9 cellular contexts compared by ENCODE assay signal in genomic region chr2:73830871-73831401, GRCh38. TPM values are rescaled to one million over a fixed set of nuclear protein-coding genes. Genes with fewer than 3 reads are reported as not detected.
A peak's percentile ranks its signal among the peaks of the same experiment; 100 is the strongest.
DNase-seq lines count a peak whose midpoint lies in the region; ATAC-seq and TF ChIP-seq lines count a peak whose summit lies in the region.
"Had no signal": no experiment of that assay in that cellular context is flagged by ENCODE, and none has a peak within 500 bp of the region (broad histone marks: within the 10 kb centered on the region; RNA-seq: fewer than 3 reads in every experiment).

No MANE protein-coding gene starts in this region.

- H3K36me3 Mint-ChIP-seq in activated naive CD4-positive, alpha-beta T cell treated with anti-CD3 and anti-CD28 coated beads, Interleukin-2, amount 10 ng/mL, durations not matched to agents 7 days and 5 days: peaks cover 42% of the 10 kb centered on the region
- peaks cover 16% of the 10 kb centered on the region for H3K36me3 Mint-ChIP-seq in type B pancreatic cell

- H3K4me3 Mint-ChIP-seq in activated naive CD4-positive, alpha-beta T cell treated with anti-CD3 and anti-CD28 coated beads, Interleukin-2, amount 10 ng/mL, durations not matched to agents 7 days and 5 days: peak overlapping the region; percentile 8
- H3K4me3 Mint-ChIP-seq in type B pancreatic cell: peak overlapping the region; percentile 98

- H3K9me3 Mint-ChIP-seq in activated naive CD4-positive, alpha-beta T cell treated with anti-CD3 and anti-CD28 coated beads, Interleukin-2, amount 10 ng/mL, durations not matched to agents 7 days and 5 days: peaks cover 6% of the 10 kb centered on the region
- peaks cover 5% of the 10 kb centered on the region for H3K9me3 Mint-ChIP-seq in type B pancreatic cell

- peak overlapping the region; percentile 60 for H3K27ac Mint-ChIP-seq in activated naive CD4-positive, alpha-beta T cell treated with anti-CD3 and anti-CD28 coated beads, Interleukin-2, amount 10 ng/mL, durations not matched to agents 7 days and 5 days
- peak overlapping the region; percentile 68 for H3K27ac Mint-ChIP-seq in type B pancreatic cell

- peak; percentile 13 for DNase-seq in stimulated activated CD8-positive, alpha-beta memory T cell treated with anti-CD3 and anti-CD28 coated beads, Interleukin-12 subunit alpha, Interleukin-12 subunit beta, amount 100 ng/mL, for 4 hours (ENCODE audit: low read depth)
- DNase-seq in stimulated activated CD8-positive, alpha-beta memory T cell treated with anti-CD3 and anti-CD28 coated beads, Interleukin-4, amount 100 ng/mL, for 48 hours: no peak
- no peak for DNase-seq in activated naive CD4-positive, alpha-beta T cell treated with anti-CD3 and anti-CD28 coated beads, Interleukin-2, amount 10 ng/mL, durations not matched to agents 7 days and 5 days
- DNase-seq in kidney epithelial cell (ENCODE audit: low read depth) (peak; percentile 81), type B pancreatic cell (ENCODE audit: extremely low spot score, unreplicated experiment) (no peak), NAMALWA (ENCODE audit: low spot score) (no peak)

- H3K27me3 Mint-ChIP-seq in activated naive CD4-positive, alpha-beta T cell treated with anti-CD3 and anti-CD28 coated beads, Interleukin-2, amount 10 ng/mL, durations not matched to agents 7 days and 5 days: no peaks in the 10 kb centered on the region
- peaks cover 13% of the 10 kb centered on the region for H3K27me3 Mint-ChIP-seq in type B pancreatic cell

- H3K36me3 ChIP-seq in kidney epithelial cell (ENCODE audit: control insufficient read depth, insufficient read depth, low read length): peaks cover 2% of the 10 kb centered on the region

- CTCF ChIA-PET in activated naive CD4-positive, alpha-beta T cell treated with anti-CD3 and anti-CD28 coated beads, Interleukin-2, amount 10 ng/mL, durations not matched to agents 7 days and 5 days (lab: Charles Lee): interaction anchor here (1.4 kb wide), 1 partner anchor 14 kb away, joined by 3 read pairs; no protein-coding TSS in a partner anchor

- no peaks in the 10 kb centered on the region for H3K27me3 ChIP-seq in kidney epithelial cell (ENCODE audit: control insufficient read depth, insufficient read depth, low read length)

- TF ChIP-seq CTCF in kidney epithelial cell (IDR thresholded peaks at IDR 0.05; ENCODE audit: insufficient read depth, low read length, poor library complexity, severe bottlenecking) (no peak), type B pancreatic cell (conservative IDR thresholded peaks at IDR 0.05) (no peak)

- ATAC-seq in GM18511 (IDR thresholded peaks at IDR 0.05; ENCODE audit: unreplicated experiment): no peak
- ATAC-seq in GM18858 (IDR thresholded peaks at IDR 0.05; ENCODE audit: unreplicated experiment): no peak

- H3K4me3 ChIP-seq in kidney epithelial cell (ENCODE audit: low read depth, low read length): no peak overlapping the region

- H3K4me1 Mint-ChIP-seq in activated naive CD4-positive, alpha-beta T cell treated with anti-CD3 and anti-CD28 coated beads, Interleukin-2, amount 10 ng/mL, durations not matched to agents 7 days and 5 days: peaks cover 40% of the 10 kb centered on the region
- peaks cover 27% of the 10 kb centered on the region for H3K4me1 Mint-ChIP-seq in type B pancreatic cell (ENCODE audit: unreplicated experiment)

RNA-seq across cellular contexts. Expression of gene STAMBP, which starts 2.2 kb away (rescaled TPM):
- total RNA-seq in kidney epithelial cell (34.0 and 42.5 TPM in 2 replicates), type B pancreatic cell (ENCODE audit: low replicate concordance) (39.0 and 41.0 TPM in 2 replicates)

RNA-seq across cellular contexts. Expression of gene C2orf78, which starts 47.0 kb away (rescaled TPM):
- total RNA-seq in kidney epithelial cell (not detected in 2 replicates), type B pancreatic cell (ENCODE audit: low replicate concordance) (not detected in 2 replicates)
- total RNA-seq: lung microvascular endothelial cell had no signal

RNA-seq across cellular contexts. Expression of gene DUSP11, which starts 51.0 kb away (rescaled TPM):
- total RNA-seq in kidney epithelial cell (29.8 and 30.2 TPM in 2 replicates), type B pancreatic cell (ENCODE audit: low replicate concordance) (26.1 and 30.9 TPM in 2 replicates)

Comparison
In these comparisons a context has a peak if more than half of its experiments do, and no peak if none do; other contexts are left out.
1. DNase-seq: peak in stimulated activated CD8-positive, alpha-beta memory T cell treated with anti-CD3 and anti-CD28 coated beads, Interleukin-12 subunit alpha, Interleukin-12 subunit beta, amount 100 ng/mL, for 4 hours (single experiment) and kidney epithelial cell (single experiment); none in stimulated activated CD8-positive, alpha-beta memory T cell treated with anti-CD3 and anti-CD28 coated beads, Interleukin-4, amount 100 ng/mL, for 48 hours (single experiment), activated naive CD4-positive, alpha-beta T cell treated with anti-CD3 and anti-CD28 coated beads, Interleukin-2, amount 10 ng/mL, durations not matched to agents 7 days and 5 days (single experiment), type B pancreatic cell (single experiment) and NAMALWA (single experiment).